Comparison of ENCODE assay signal across 14 cellular contexts in the genomic region with DNA sequence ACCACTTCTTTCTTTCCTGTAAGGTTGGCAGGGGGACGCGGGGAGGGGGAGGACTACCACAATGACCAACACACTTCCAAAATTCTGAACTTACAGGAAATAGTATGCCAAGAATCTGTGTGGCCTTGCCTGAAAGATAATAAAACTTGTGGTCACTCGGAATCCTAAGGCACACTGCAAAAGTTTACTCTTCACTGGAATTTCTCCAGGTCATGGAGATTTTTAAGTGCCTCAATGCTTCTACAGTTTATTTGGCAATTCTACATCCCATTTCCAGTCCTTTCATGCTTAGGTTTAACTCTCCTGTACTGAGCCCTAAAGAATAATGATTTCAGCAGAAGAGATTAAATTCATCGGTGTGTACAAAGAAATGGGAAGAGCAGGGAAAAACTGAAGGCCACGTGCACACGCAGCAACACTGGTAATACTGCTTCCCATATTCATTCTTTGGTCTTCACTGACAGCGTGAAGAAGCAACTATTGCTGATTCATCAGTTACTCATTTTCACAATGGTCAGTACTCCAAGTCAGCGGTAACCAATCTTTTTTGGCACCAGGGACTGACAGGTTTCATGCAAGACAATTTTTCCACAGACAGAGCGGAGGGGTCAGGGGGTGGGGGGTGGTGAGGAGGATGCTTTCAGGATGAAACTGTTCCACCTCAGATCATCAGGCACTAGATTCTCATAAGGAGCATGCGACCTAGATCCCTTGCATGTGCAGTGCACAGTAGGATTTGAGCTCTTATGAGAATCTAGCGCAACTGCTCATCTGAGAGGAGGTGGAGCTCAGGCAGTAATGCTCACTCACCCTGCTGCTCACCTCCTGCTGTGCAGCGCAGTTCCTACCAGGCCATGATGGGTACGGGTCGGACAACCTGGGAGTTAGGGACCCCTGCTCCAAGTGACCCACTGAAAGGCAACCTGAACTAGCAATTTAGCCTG. TPM values are rescaled to one million over a fixed set of nuclear protein-coding genes. Genes with fewer than 3 reads are reported as not detected.
DNase-seq lines count a peak whose midpoint lies in the region; ATAC-seq and TF ChIP-seq lines count a peak whose summit lies in the region.
"Had no signal": no experiment of that assay in that cellular context is flagged by ENCODE, and none has a peak within 500 bp of the region (broad histone marks: within the 10 kb centered on the region; RNA-seq: fewer than 3 reads in every experiment).

No MANE protein-coding gene starts in this region.

- H3F3A ChIP-seq in GM23248 (ENCODE audit: insufficient read depth) = peaks cover 46% of the 10 kb centered on the region

- DNase-seq in A172 (ENCODE audit: low spot score) (peak; percentile 58), GM23248 (peak; percentile 70), hepatic stellate cell (ENCODE audit: low spot score) (peak; percentile 32), NCI-H1092 treated with DMSO at 0.1 percent for 48 hours (lab: John Stamatoyannopoulos, UW) (no peak), mesendoderm (no peak), tibial artery (no peak)
- DNase-seq: CD4-positive, alpha-beta memory T cell; effector CD8-positive, alpha-beta T cell; islet precursor cell; NCI-H748 treated with DMSO at 0.1 percent for 48 hours had no signal

- no peak overlapping the region for H2AK5ac ChIP-seq in mesendoderm (ENCODE audit: low read length)

- H3K56ac ChIP-seq in mesendoderm (ENCODE audit: low read length) = no peak overlapping the region

- H2AFZ ChIP-seq in GM23248 = no peak overlapping the region

- no peak overlapping the region for H2BK5ac ChIP-seq in mesendoderm (ENCODE audit: low read length)

- no peak overlapping the region for H3K23ac ChIP-seq in mesendoderm (ENCODE audit: low read length)

- in situ Hi-C loops in GM23248 (cut with MboI) = no loop called here

- no peak for ATAC-seq in HG03520 (IDR thresholded peaks at IDR 0.05; ENCODE audit: unreplicated experiment)
- ATAC-seq: activated T-helper 17 cell treated with anti-CD3 and anti-CD28 coated beads, Interleukin-2, amount 50 U/mL, for 72 hours had no signal

- H4K8ac ChIP-seq in mesendoderm (ENCODE audit: low read depth, low read length) = no peak overlapping the region

- TF ChIP-seq CTCF in VCaP (conservative IDR thresholded peaks at IDR 0.05) (no peak), tibial artery (IDR thresholded peaks at IDR 0.05) (no peak)

- H3K9me2 ChIP-seq in GM23248 (ENCODE audit: insufficient read depth) = no peaks in the 10 kb centered on the region

- no peaks in the 10 kb centered on the region; the same call in 1 of the 2 replicates for H3K36me3 ChIP-seq in GM23248 (ENCODE audit: low read depth)
- H3K36me3 ChIP-seq in mesendoderm (ENCODE audit: control insufficient read depth, insufficient read depth, low read length) = no peaks in the 10 kb centered on the region
- peaks cover 0 to 7% (median 4%) of the 10 kb centered on the region in 3 donors for H3K36me3 ChIP-seq in tibial artery

- H3K79me2 ChIP-seq in GM23248 (ENCODE audit: insufficient read depth) (peaks cover 100% of the 10 kb centered on the region), mesendoderm (ENCODE audit: control insufficient read depth, insufficient read depth, low read length) (peaks cover 85% of the 10 kb centered on the region)

- peaks cover 28% of the 10 kb centered on the region for H3K4me1 ChIP-seq in GM23248 (ENCODE audit: insufficient read depth)
- H3K4me1 ChIP-seq in mesendoderm (ENCODE audit: control insufficient read depth, low read depth, low read length) = no peaks in the 10 kb centered on the region
- H3K4me1 ChIP-seq in tibial artery = peaks cover 0 to 33% (median 3%) of the 10 kb centered on the region in 4 donors

- H3K79me1 ChIP-seq in mesendoderm (ENCODE audit: low read length) = peaks cover 14% of the 10 kb centered on the region

- H3K27me3 ChIP-seq in GM23248 (replicated peaks; ENCODE audit: insufficient read depth) (no peaks in the 10 kb centered on the region), mesendoderm (ENCODE audit: insufficient read depth, low read length, poor library complexity) (no peaks in the 10 kb centered on the region), tibial artery (no peaks in the 10 kb centered on the region)

- H3K27ac ChIP-seq in GM23248 (peak overlapping the region; percentile 68), VCaP (peak overlapping the region; percentile 27; the same call in 1 of the 2 replicates), mesendoderm (ENCODE audit: low read depth, low read length) (no peak overlapping the region), tibial artery (no peak overlapping the region)
- H3K27ac ChIP-seq: KMS-11 had no signal

- intact Hi-C loops in tibial artery (cut with DNase I; ENCODE audit: low total_unique reads) = no loop called here

- H3K9me3 ChIP-seq in GM23248 (ENCODE audit: low read depth) (no peaks in the 10 kb centered on the region), tibial artery (no peaks in the 10 kb centered on the region)

- H3K18ac ChIP-seq in mesendoderm (ENCODE audit: low read length) = no peak overlapping the region

- no peak overlapping the region for H3K4me3 ChIP-seq in GM23248
- no peak overlapping the region for H3K4me3 ChIP-seq in mesendoderm (ENCODE audit: low read length)
- H3K4me3 ChIP-seq in tibial artery = no peak overlapping the region

- peaks cover 52% of the 10 kb centered on the region for H4K20me1 ChIP-seq in GM23248 (ENCODE audit: insufficient read depth)

- no peak overlapping the region for H2BK15ac ChIP-seq in mesendoderm (replicated peaks; ENCODE audit: low read depth)

- H3K4me2 ChIP-seq in GM23248 (ENCODE audit: unreplicated experiment) = peak overlapping the region; percentile 49
- H3K4me2 ChIP-seq in mesendoderm (ENCODE audit: low read length) = no peak overlapping the region
- H3K4me2 ChIP-seq: KMS-11 had no signal

- H2BK120ac ChIP-seq in mesendoderm (ENCODE audit: low read depth, low read length) = no peak overlapping the region

- no peak overlapping the region for H4K5ac ChIP-seq in mesendoderm (ENCODE audit: low read length)

- H3K4ac ChIP-seq in mesendoderm (ENCODE audit: low read depth, low read length) = no peak overlapping the region

- H3K9ac ChIP-seq in GM23248 (peak overlapping the region; percentile 30; the same call in 1 of the 2 replicates), mesendoderm (ENCODE audit: low read length) (no peak overlapping the region)
- H3K9ac ChIP-seq: KMS-11 had no signal

- 78 to 80% methylated on average over 14 of the region's 14 CpGs for WGBS in GM23248 (ENCODE audit: low coverage in 1 of 2, low lambda C conversion rate in 2 of 2, missing lambda C conversion rate in 2 of 2), 2 experiments
- WGBS in mesendoderm (ENCODE audit: extremely low coverage, insufficient coverage, low lambda C conversion rate) = no CpG with 5 or more reads among the region's 14 CpGs

RNA-seq across cellular contexts. Expression of gene LARP4B, which starts 9.8 kb away (rescaled TPM):
- total RNA-seq in A172 (2014; rRNA removed; shearing (Covaris generic)) = 42.5 and 55.7 TPM in 2 replicates
- total RNA-seq in GM23248 (2014; rRNA removed; shearing (Covaris generic)) = 30.8 and 31.9 TPM in 2 replicates
- 20.5 and 20.7 TPM in 2 replicates for polyA plus RNA-seq in GM23248 (2016; fragmentation: Nextera tagmentation; extraction: Ambion mirVana)
- 20.0 TPM for polyA plus RNA-seq in mesendoderm (2013, experiment 1 of 2)
- 19.7 TPM for polyA plus RNA-seq in mesendoderm (2013, experiment 2 of 2)

Comparison
In these comparisons a context has a peak if more than half of its experiments do, and no peak if none do; other contexts are left out.
1. DNase-seq: peak in A172 (single experiment), GM23248 (single experiment) and hepatic stellate cell (single experiment); none in NCI-H1092 treated with DMSO at 0.1 percent for 48 hours (single experiment), mesendoderm (single experiment) and tibial artery (0 of 2).
2. H3K27ac ChIP-seq: peak in GM23248 (single experiment) and VCaP (single experiment); none in mesendoderm (single experiment) and tibial artery (0 of 2).